Comparison of ENCODE assay signal across 8 cellular contexts in the genomic region with DNA sequence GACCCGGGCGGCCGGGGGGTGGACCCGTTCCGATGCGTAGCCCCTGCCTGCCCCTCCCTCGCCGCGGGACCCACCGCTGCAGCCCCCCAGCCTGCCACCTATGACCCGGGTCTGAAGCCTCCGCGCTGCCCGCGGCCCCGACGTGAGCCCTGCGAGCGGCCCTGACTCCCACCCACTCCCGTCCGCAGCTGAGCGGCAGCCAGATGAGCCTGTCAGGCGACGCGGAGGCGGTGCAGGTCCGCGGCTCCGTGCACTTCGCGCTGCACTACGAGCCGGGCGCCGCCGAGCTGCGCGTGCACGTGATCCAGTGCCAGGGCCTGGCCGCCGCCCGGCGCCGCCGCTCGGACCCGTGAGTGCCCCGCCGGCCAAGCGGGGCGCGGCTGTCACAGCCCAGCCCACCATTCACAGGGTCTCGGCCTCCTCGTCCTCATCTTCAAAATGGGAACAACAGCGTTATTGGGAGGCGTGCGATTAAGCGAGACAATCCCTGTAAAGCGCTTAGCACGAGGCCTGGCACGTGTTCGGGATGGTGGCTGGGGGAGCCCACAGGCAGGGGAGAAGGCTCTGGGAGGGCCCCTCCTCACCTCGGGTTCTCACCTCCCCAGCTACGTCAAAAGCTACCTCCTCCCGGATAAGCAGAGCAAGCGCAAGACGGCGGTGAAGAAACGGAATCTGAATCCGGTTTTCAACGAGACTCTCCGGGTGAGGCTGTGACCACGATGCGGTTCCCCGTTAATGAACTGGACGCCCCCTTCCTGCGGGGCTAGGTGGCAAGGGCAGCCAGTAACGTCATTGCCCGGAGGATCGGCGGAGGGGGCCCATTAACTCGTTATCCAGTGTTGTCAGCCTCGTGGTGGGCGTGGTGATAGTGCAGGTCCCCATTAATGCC. TPM values are rescaled to one million over a fixed set of nuclear protein-coding genes. Genes with fewer than 3 reads are reported as not detected.
DNase-seq lines count a peak whose midpoint lies in the region; ATAC-seq and TF ChIP-seq lines count a peak whose summit lies in the region.

No MANE protein-coding gene starts in this region.

- peaks cover 4% of the 10 kb centered on the region for H3K4me1 Mint-ChIP-seq in activated naive CD4-positive, alpha-beta T cell treated with anti-CD3 and anti-CD28 coated beads for 36 hours (ENCODE audit: low read depth)
- peaks cover 14% of the 10 kb centered on the region for H3K4me1 Mint-ChIP-seq in osteocyte (ENCODE audit: unreplicated experiment)
- H3K4me1 Mint-ChIP-seq in activated naive CD4-positive, alpha-beta T cell treated with anti-CD3 and anti-CD28 coated beads, Interleukin-2, amount 10 ng/mL, durations not matched to agents 7 days and 5 days, result peaks cover 22% of the 10 kb centered on the region

- no peak overlapping the region for H3K27ac Mint-ChIP-seq in activated naive CD4-positive, alpha-beta T cell treated with anti-CD3 and anti-CD28 coated beads, Interleukin-2, amount 50 U/mL, for 72 hours
- no peak overlapping the region for H3K27ac Mint-ChIP-seq in activated naive CD4-positive, alpha-beta T cell treated with anti-CD3 and anti-CD28 coated beads for 36 hours
- H3K27ac Mint-ChIP-seq in osteocyte (ENCODE audit: unreplicated experiment), result no peak overlapping the region
- H3K27ac Mint-ChIP-seq in activated naive CD4-positive, alpha-beta T cell treated with anti-CD3 and anti-CD28 coated beads, Interleukin-2, amount 10 ng/mL, durations not matched to agents 7 days and 5 days, result no peak overlapping the region

- no peaks in the 10 kb centered on the region for H3K9me3 Mint-ChIP-seq in activated naive CD4-positive, alpha-beta T cell treated with anti-CD3 and anti-CD28 coated beads, Interleukin-2, amount 50 U/mL, for 72 hours
- no peaks in the 10 kb centered on the region for H3K9me3 Mint-ChIP-seq in activated naive CD4-positive, alpha-beta T cell treated with anti-CD3 and anti-CD28 coated beads for 36 hours
- no peaks in the 10 kb centered on the region for H3K9me3 Mint-ChIP-seq in osteocyte (ENCODE audit: unreplicated experiment)
- H3K9me3 Mint-ChIP-seq in activated naive CD4-positive, alpha-beta T cell treated with anti-CD3 and anti-CD28 coated beads, Interleukin-2, amount 10 ng/mL, durations not matched to agents 7 days and 5 days, result no peaks in the 10 kb centered on the region

- ATAC-seq in activated naive CD4-positive, alpha-beta T cell treated with anti-CD3 and anti-CD28 coated beads, Interleukin-2, amount 50 U/mL, for 72 hours, result peak; percentile 71 to 83
- peak; percentile 84 for ATAC-seq in SK-N-SH treated with all-trans-retinoic acid at 6 μM for 48 hours
- ATAC-seq in HG02840 (IDR thresholded peaks at IDR 0.05; ENCODE audit: low FRiP score, unreplicated experiment), result no peak

- no peaks in the 10 kb centered on the region for H3K36me3 Mint-ChIP-seq in activated naive CD4-positive, alpha-beta T cell treated with anti-CD3 and anti-CD28 coated beads, Interleukin-2, amount 50 U/mL, for 72 hours
- no peaks in the 10 kb centered on the region for H3K36me3 Mint-ChIP-seq in activated naive CD4-positive, alpha-beta T cell treated with anti-CD3 and anti-CD28 coated beads for 36 hours (ENCODE audit: low read depth)
- no peaks in the 10 kb centered on the region for H3K36me3 Mint-ChIP-seq in osteocyte (ENCODE audit: unreplicated experiment)
- H3K36me3 Mint-ChIP-seq in activated naive CD4-positive, alpha-beta T cell treated with anti-CD3 and anti-CD28 coated beads, Interleukin-2, amount 10 ng/mL, durations not matched to agents 7 days and 5 days, result peaks cover 27% of the 10 kb centered on the region

- DNase-seq in activated naive CD4-positive, alpha-beta T cell treated with anti-CD3 and anti-CD28 coated beads, Interleukin-2, amount 50 U/mL, for 72 hours (ENCODE audit: low spot score in 2 of 2), result no peak
- DNase-seq in activated naive CD4-positive, alpha-beta T cell treated with anti-CD3 and anti-CD28 coated beads for 36 hours, result no peak
- peak; percentile 37 for DNase-seq in foreskin melanocyte
- no peak for DNase-seq in osteocyte (ENCODE audit: extremely low spot score, unreplicated experiment)
- DNase-seq in hippocampal formation (lab: John Stamatoyannopoulos, UW), result no peak
- DNase-seq in activated naive CD4-positive, alpha-beta T cell treated with anti-CD3 and anti-CD28 coated beads, Interleukin-2, amount 10 ng/mL, durations not matched to agents 7 days and 5 days, result no peak

- H3K4me3 Mint-ChIP-seq in activated naive CD4-positive, alpha-beta T cell treated with anti-CD3 and anti-CD28 coated beads for 36 hours, result no peak overlapping the region
- peak overlapping the region; percentile 38 for H3K4me3 Mint-ChIP-seq in osteocyte (ENCODE audit: unreplicated experiment)
- H3K4me3 Mint-ChIP-seq in activated naive CD4-positive, alpha-beta T cell treated with anti-CD3 and anti-CD28 coated beads, Interleukin-2, amount 10 ng/mL, durations not matched to agents 7 days and 5 days, result no peak overlapping the region

- TF ChIP-seq CTCF in osteocyte (IDR thresholded peaks at IDR 0.05), result no peak

- CTCF ChIA-PET in activated naive CD4-positive, alpha-beta T cell treated with anti-CD3 and anti-CD28 coated beads for 36 hours (lab: Charles Lee), result interaction anchor here (1.9 kb wide), 1 partner anchor 17 kb away, joined by 3 read pairs; no protein-coding TSS in a partner anchor
- CTCF ChIA-PET in activated naive CD4-positive, alpha-beta T cell treated with anti-CD3 and anti-CD28 coated beads, Interleukin-2, amount 10 ng/mL, durations not matched to agents 7 days and 5 days (lab: Charles Lee), result interaction anchor here (0.9 to 1.7 kb wide), 3 partner anchors 16 to 27 kb away, joined by 3 read pairs; a partner anchor contains a TSS

- intact Hi-C loops in activated naive CD4-positive, alpha-beta T cell treated with anti-CD3 and anti-CD28 coated beads for 36 hours (cut with micrococcal nuclease), result loop anchor here (1.0 kb wide), 1 partner anchor 9 kb away; no protein-coding TSS in a partner anchor

- no peaks in the 10 kb centered on the region for H3K27me3 Mint-ChIP-seq in activated naive CD4-positive, alpha-beta T cell treated with anti-CD3 and anti-CD28 coated beads for 36 hours (ENCODE audit: low read depth)
- no peaks in the 10 kb centered on the region for H3K27me3 Mint-ChIP-seq in osteocyte (ENCODE audit: unreplicated experiment)
- no peaks in the 10 kb centered on the region for H3K27me3 Mint-ChIP-seq in activated naive CD4-positive, alpha-beta T cell treated with anti-CD3 and anti-CD28 coated beads, Interleukin-2, amount 10 ng/mL, durations not matched to agents 7 days and 5 days

TF ChIP-seq in SK-N-SH treated with all-trans-retinoic acid at 6 μM for 48 hours, 23 proteins besides CTCF, POLR2A, EP300 and RAD21 (continues in another document):
- no peak for TF ChIP-seq RARB (CRISPR knock-in tag; IDR thresholded peaks at IDR 0.05)
- TF ChIP-seq ESRRG (CRISPR knock-in tag; IDR thresholded peaks at IDR 0.05), result no peak
- no peak for TF ChIP-seq BACH2 (CRISPR knock-in tag; IDR thresholded peaks at IDR 0.05; ENCODE audit: borderline replicate concordance)
- TF ChIP-seq ZFP3 (CRISPR knock-in tag; IDR thresholded peaks at IDR 0.05), result no peak
- no peak for TF ChIP-seq SNAI2 (CRISPR knock-in tag; IDR thresholded peaks at IDR 0.05)
- TF ChIP-seq OSR1 (CRISPR knock-in tag; IDR thresholded peaks at IDR 0.05), result no peak
- no peak for TF ChIP-seq ZFP30 (CRISPR knock-in tag; IDR thresholded peaks at IDR 0.05)
- TF ChIP-seq, protein P1, sequence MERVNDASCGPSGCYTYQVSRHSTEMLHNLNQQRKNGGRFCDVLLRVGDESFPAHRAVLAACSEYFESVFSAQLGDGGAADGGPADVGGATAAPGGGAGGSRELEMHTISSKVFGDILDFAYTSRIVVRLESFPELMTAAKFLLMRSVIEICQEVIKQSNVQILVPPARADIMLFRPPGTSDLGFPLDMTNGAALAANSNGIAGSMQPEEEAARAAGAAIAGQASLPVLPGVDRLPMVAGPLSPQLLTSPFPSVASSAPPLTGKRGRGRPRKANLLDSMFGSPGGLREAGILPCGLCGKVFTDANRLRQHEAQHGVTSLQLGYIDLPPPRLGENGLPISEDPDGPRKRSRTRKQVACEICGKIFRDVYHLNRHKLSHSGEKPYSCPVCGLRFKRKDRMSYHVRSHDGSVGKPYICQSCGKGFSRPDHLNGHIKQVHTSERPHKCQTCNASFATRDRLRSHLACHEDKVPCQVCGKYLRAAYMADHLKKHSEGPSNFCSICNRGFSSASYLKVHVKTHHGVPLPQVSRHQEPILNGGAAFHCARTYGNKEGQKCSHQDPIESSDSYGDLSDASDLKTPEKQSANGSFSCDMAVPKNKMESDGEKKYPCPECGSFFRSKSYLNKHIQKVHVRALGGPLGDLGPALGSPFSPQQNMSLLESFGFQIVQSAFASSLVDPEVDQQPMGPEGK (CRISPR knock-in tag; IDR thresholded peaks at IDR 0.05; ENCODE audit: borderline replicate concordance), result no peak
- TF ChIP-seq ZNF565 (CRISPR knock-in tag; conservative IDR thresholded peaks at IDR 0.05; ENCODE audit: low read depth), result no peak
- no peak for TF ChIP-seq ZNF70 (CRISPR knock-in tag; IDR thresholded peaks at IDR 0.05)
- TF ChIP-seq ZNF8 (CRISPR knock-in tag; IDR thresholded peaks at IDR 0.05), result no peak
- no peak for TF ChIP-seq GLIS3 (CRISPR knock-in tag; IDR thresholded peaks at IDR 0.05)
- no peak for TF ChIP-seq PPARA (CRISPR knock-in tag; IDR thresholded peaks at IDR 0.05; ENCODE audit: borderline replicate concordance)

RNA-seq across cellular contexts. Expression of a gene that starts 8.2 kb away (rescaled TPM):
- total RNA-seq in activated naive CD4-positive, alpha-beta T cell treated with anti-CD3 and anti-CD28 coated beads, Interleukin-2, amount 50 U/mL, for 72 hours, result 10 to 100 TPM; 15.6 to 35.1 TPM
- 10 to 100 TPM; 28.5 to 29.2 TPM for total RNA-seq in activated naive CD4-positive, alpha-beta T cell treated with anti-CD3 and anti-CD28 coated beads for 36 hours
- 0.46 and 0.97 TPM in 2 replicates for total RNA-seq in osteocyte

RNA-seq across cellular contexts. Expression of a gene that starts 16.7 kb away (rescaled TPM):
- 10 to 100 TPM in 1 of 2 donors, 1 to 10 TPM in 1; 5.5 to 14.7 TPM for total RNA-seq in activated naive CD4-positive, alpha-beta T cell treated with anti-CD3 and anti-CD28 coated beads, Interleukin-2, amount 50 U/mL, for 72 hours
- 1 to 10 TPM; 5.2 to 5.3 TPM for total RNA-seq in activated naive CD4-positive, alpha-beta T cell treated with anti-CD3 and anti-CD28 coated beads for 36 hours
- 43.0 and 48.2 TPM in 2 replicates for total RNA-seq in osteocyte

RNA-seq across cellular contexts. Expression of a gene that starts 24.6 kb away (rescaled TPM):
- total RNA-seq in activated naive CD4-positive, alpha-beta T cell treated with anti-CD3 and anti-CD28 coated beads, Interleukin-2, amount 50 U/mL, for 72 hours, result not detected
- total RNA-seq in activated naive CD4-positive, alpha-beta T cell treated with anti-CD3 and anti-CD28 coated beads for 36 hours, result not detected
- not detected in 2 replicates for total RNA-seq in osteocyte

RNA-seq across cellular contexts. Expression of a gene that starts 28.1 kb away (rescaled TPM):
- 10 to 100 TPM; 26.9 to 29.8 TPM for total RNA-seq in activated naive CD4-positive, alpha-beta T cell treated with anti-CD3 and anti-CD28 coated beads, Interleukin-2, amount 50 U/mL, for 72 hours
- total RNA-seq in activated naive CD4-positive, alpha-beta T cell treated with anti-CD3 and anti-CD28 coated beads for 36 hours, result 10 to 100 TPM; 22.0 to 22.8 TPM
- 46.5 and 47.1 TPM in 2 replicates for total RNA-seq in osteocyte

RNA-seq across cellular contexts. Expression of a gene that starts 33.1 kb away (rescaled TPM):
- not detected for total RNA-seq in activated naive CD4-positive, alpha-beta T cell treated with anti-CD3 and anti-CD28 coated beads, Interleukin-2, amount 50 U/mL, for 72 hours
- total RNA-seq in activated naive CD4-positive, alpha-beta T cell treated with anti-CD3 and anti-CD28 coated beads for 36 hours, result not detected
- not detected in 2 replicates for total RNA-seq in osteocyte
